Comparison of ENCODE assay signal across 8 cellular contexts in genomic region chr15:66701422-66702034, GRCh38. TPM values are rescaled to one million over a fixed set of nuclear protein-coding genes. Genes with fewer than 3 reads are reported as not detected.
DNase-seq lines count a peak whose midpoint lies in the region; ATAC-seq lines count a peak whose summit lies in the region.

No MANE protein-coding gene starts in this region.

- H3K36me3 Mint-ChIP-seq in activated naive CD8-positive, alpha-beta T cell treated with anti-CD3 and anti-CD28 coated beads for 36 hours, result no peaks in the 10 kb centered on the region

- DNase-seq in NCI-H524 (lab: John Stamatoyannopoulos, UW) (peak; percentile 66 to 80), NCI-H524 treated with DMSO at 0.1 percent for 48 hours (lab: John Stamatoyannopoulos, UW) (no peak), NCI-H460 (ENCODE audit: extremely low read depth, low read depth) (peak; percentile 48), left cardiac atrium (peak; percentile 70), SIG-M5 treated with dmso at 0.1 percent for 504 hours (lab: John Stamatoyannopoulos, UW; ENCODE audit: unreplicated experiment) (no peak)
- peak; percentile 42 for DNase-seq in activated naive CD8-positive, alpha-beta T cell treated with anti-CD3 and anti-CD28 coated beads for 36 hours

- H3K9ac ChIP-seq in rectal smooth muscle tissue (ENCODE audit: low read length), result peak overlapping the region; percentile 0

- peak overlapping the region; percentile 67 for H3K27ac ChIP-seq in rectal smooth muscle tissue (ENCODE audit: low read depth, low read length)

- no peaks in the 10 kb centered on the region for H3K36me3 ChIP-seq in rectal smooth muscle tissue (ENCODE audit: control insufficient read depth, insufficient read depth, low read length)

- H3K4me3 ChIP-seq in rectal smooth muscle tissue (ENCODE audit: low read length), result peak overlapping the region; percentile 81

- peaks cover 1% of the 10 kb centered on the region for H3K4me1 ChIP-seq in rectal smooth muscle tissue (ENCODE audit: control insufficient read depth, insufficient read depth, low read length)

- no peaks in the 10 kb centered on the region for H3K27me3 ChIP-seq in rectal smooth muscle tissue (ENCODE audit: control insufficient read depth, insufficient read depth, low read length)

- peaks cover 16% of the 10 kb centered on the region for H3K4me1 Mint-ChIP-seq in activated naive CD8-positive, alpha-beta T cell treated with anti-CD3 and anti-CD28 coated beads for 36 hours

- peaks cover 28% of the 10 kb centered on the region for H3K27me3 Mint-ChIP-seq in activated naive CD8-positive, alpha-beta T cell treated with anti-CD3 and anti-CD28 coated beads for 36 hours

- ATAC-seq in HG02610 (IDR thresholded peaks at IDR 0.05; ENCODE audit: unreplicated experiment) (peak; percentile 22), left cardiac atrium (peak; percentile 29 to 67)

- H3K27ac Mint-ChIP-seq in activated naive CD8-positive, alpha-beta T cell treated with anti-CD3 and anti-CD28 coated beads for 36 hours, result peak overlapping the region; percentile 16

- peak overlapping the region; percentile 84 for H3K4me3 Mint-ChIP-seq in activated naive CD8-positive, alpha-beta T cell treated with anti-CD3 and anti-CD28 coated beads for 36 hours

- no peaks in the 10 kb centered on the region for H3K9me3 Mint-ChIP-seq in activated naive CD8-positive, alpha-beta T cell treated with anti-CD3 and anti-CD28 coated beads for 36 hours

- intact Hi-C loops in left cardiac atrium (cut with DNase I), result loop anchor here (2.0 to 10.0 kb wide), 2 partner anchors 85 to 143 kb away; no protein-coding TSS in a partner anchor

RNA-seq across cellular contexts. Expression of gene SMAD6, which starts 0.5 kb away (rescaled TPM):
- 4.0 and 4.8 TPM in 2 replicates for total RNA-seq in NCI-H460 (2014; rRNA removed; shearing (Covaris generic))
- 21.6 and 24.0 TPM in 2 replicates for polyA plus RNA-seq in NCI-H460 (2014; cell fraction: nucleus; rRNA removed)
- under 1 TPM; 0.04 to 0.10 TPM for total RNA-seq in activated naive CD8-positive, alpha-beta T cell treated with anti-CD3 and anti-CD28 coated beads for 36 hours
- total RNA-seq in left cardiac atrium, result 10 to 100 TPM; 13.5 to 51.5 TPM

Comparison
In these comparisons a context has a peak if more than half of its experiments do, and no peak if none do; other contexts are left out.
1. DNase-seq: peak in NCI-H524 (2 of 2), NCI-H460 (single experiment), activated naive CD8-positive, alpha-beta T cell treated with anti-CD3 and anti-CD28 coated beads for 36 hours (single experiment) and left cardiac atrium (single experiment); none in NCI-H524 treated with DMSO at 0.1 percent for 48 hours (single experiment) and SIG-M5 treated with dmso at 0.1 percent for 504 hours (single experiment).